ENCODE assay signal across 28 cellular contexts in the genomic region with DNA sequence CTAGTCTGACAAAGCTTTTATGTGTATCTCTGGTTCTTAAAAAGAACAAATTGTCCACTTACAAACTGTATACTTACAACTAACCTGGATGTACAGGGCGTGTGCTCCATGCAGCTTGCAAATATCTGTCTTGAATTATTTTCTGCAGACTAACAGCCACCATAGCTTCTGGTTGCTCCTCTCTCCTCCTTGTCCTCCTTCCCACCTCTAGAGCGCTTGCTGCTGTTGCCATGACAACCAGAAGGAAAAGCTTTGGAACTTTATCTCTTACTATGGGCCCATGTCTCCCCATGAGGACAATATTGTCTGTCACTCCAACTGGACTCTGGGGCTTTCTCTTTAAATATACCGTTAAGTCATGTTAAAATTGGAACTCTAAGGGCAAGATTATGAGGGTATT.
DNase-seq lines count a peak whose midpoint lies in the region; TF ChIP-seq lines count a peak whose summit lies in the region.
"Had no signal": no experiment of that assay in that cellular context is flagged by ENCODE, and none has a peak within 500 bp of the region (broad histone marks: within the 10 kb centered on the region; RNA-seq: fewer than 3 reads in every experiment).

No MANE protein-coding gene starts in this region.

- peaks cover 17% of the 10 kb centered on the region for H3K27me3 Mint-ChIP-seq in nephron progenitor cell (ENCODE audit: low read depth, poor library complexity)
- no peaks in the 10 kb centered on the region for H3K27me3 Mint-ChIP-seq in MCF 10A (ENCODE audit: insufficient read depth, unreplicated experiment)

- no peak for TF ChIP-seq CTCF in nephron progenitor cell (IDR thresholded peaks at IDR 0.05)
- TF ChIP-seq CTCF in MCF 10A (IDR thresholded peaks at IDR 0.05; ENCODE audit: unreplicated experiment): no peak
- no peak for TF ChIP-seq CTCF in ovary (IDR thresholded peaks at IDR 0.05)

- no peak for TF ChIP-seq POLR2A in ovary (IDR thresholded peaks at IDR 0.05)

- DNase-seq in Ammon's horn (ENCODE audit: low spot score): peak; percentile 35
- DNase-seq in H7: peak; percentile 46
- DNase-seq in cerebellar cortex (ENCODE audit: low spot score): peak; percentile 73
- peak; percentile 5 for DNase-seq in nephron progenitor cell
- DNase-seq in MCF 10A (ENCODE audit: unreplicated experiment): no peak
- no peak for DNase-seq in NCI-H774 (lab: John Stamatoyannopoulos, UW)
- no peak for DNase-seq in ovary
- DNase-seq in NCI-H82 (lab: John Stamatoyannopoulos, UW): no peak
- DNase-seq: activated CD4-positive, alpha-beta T cell treated with anti-CD3 and anti-CD28 coated beads for 4 hours; activated CD8-positive, alpha-beta T cell treated with anti-CD3 and anti-CD28 coated beads, Interleukin-2, amount 10 ng/mL, durations not matched to agents 7 days and 5 days; activated naive CD4-positive, alpha-beta T cell treated with anti-CD3 and anti-CD28 coated beads, Interleukin-2, amount 10 ng/mL, durations not matched to agents 7 days and 5 days; adrenal gland; brain microvascular endothelial cell; DND-41; foreskin melanocyte; immature natural killer cell; left colon; NCI-H1436 treated with DMSO at 0.1 percent for 48 hours; NCI-H2107; sigmoid colon; stimulated activated CD4-positive, alpha-beta T cell treated with anti-CD3 and anti-CD28 coated beads, Interleukin-4, amount 100 ng/mL, for 1 hour; transverse colon had no signal

- H3K9me3 ChIP-seq in ovary: no peaks in the 10 kb centered on the region
- H3K9me3 ChIP-seq: adrenal gland, Caco-2, sigmoid colon, transverse colon had no signal

- POLR2A ChIA-PET in MCF 10A (lab: Yijun Ruan, JAX): no interaction called here

- 58 to 85% (median 83%) methylated on average over 3 of the region's 3 CpGs for WGBS in ovary, 3 donors

- H3K36me3 Mint-ChIP-seq in nephron progenitor cell (ENCODE audit: low read depth) (peaks cover under 1% of the 10 kb centered on the region), MCF 10A (ENCODE audit: insufficient read depth, unreplicated experiment) (no peaks in the 10 kb centered on the region)
- H3K36me3 Mint-ChIP-seq: activated naive CD4-positive, alpha-beta T cell treated with anti-CD3 and anti-CD28 coated beads, Interleukin-2, amount 10 ng/mL, durations not matched to agents 7 days and 5 days; immature natural killer cell had no signal

- no peak for TF ChIP-seq EP300 in ovary (IDR thresholded peaks at IDR 0.05)

- no peaks in the 10 kb centered on the region for H3K36me3 ChIP-seq in H7 (replicated peaks; ENCODE audit: control insufficient read depth, insufficient read depth, low read length)
- H3K36me3 ChIP-seq in ovary: no peaks in the 10 kb centered on the region
- H3K36me3 ChIP-seq: adrenal gland, brain microvascular endothelial cell, sigmoid colon, transverse colon had no signal

- intact Hi-C loops in MCF 10A (cut with micrococcal nuclease): no loop called here
- intact Hi-C loops in ovary (cut with DNase I): no loop called here

- H3K9me3 Mint-ChIP-seq in nephron progenitor cell (peaks cover 9% of the 10 kb centered on the region), MCF 10A (ENCODE audit: unreplicated experiment) (no peaks in the 10 kb centered on the region)
- H3K9me3 Mint-ChIP-seq: activated naive CD4-positive, alpha-beta T cell treated with anti-CD3 and anti-CD28 coated beads, Interleukin-2, amount 10 ng/mL, durations not matched to agents 7 days and 5 days; activated T-helper 17 cell treated with anti-CD3 and anti-CD28 coated beads, Interleukin-2, amount 50 U/mL, for 72 hours; T-helper 2 cell treated with Interferon-gamma antibody and Interleukin-4, amounts not matched to agents 5 μg/mL and 100 μg/mL, for 36 hours had no signal

- CTCF ChIA-PET in MCF 10A (lab: Yijun Ruan, JAX): interaction anchor here (0.7 to 0.8 kb wide), 2 partner anchors 90 to 183 kb away, joined by 3 to 4 read pairs; no protein-coding TSS in a partner anchor

- no peak overlapping the region for H3K4me3 ChIP-seq in H7 (ENCODE audit: insufficient read depth, low read depth, low read length)
- no peak overlapping the region for H3K4me3 ChIP-seq in ovary
- H3K4me3 ChIP-seq: adrenal gland, hepatocyte, sigmoid colon, transverse colon had no signal

- H3K27ac ChIP-seq in ovary: no peak overlapping the region
- H3K27ac ChIP-seq: adrenal gland, brain microvascular endothelial cell, C4-2B, hepatocyte, sigmoid colon, transverse colon, VCaP had no signal

- H3K27me3 ChIP-seq in H7 (ENCODE audit: control insufficient read depth, insufficient read depth, low read length) (no peaks in the 10 kb centered on the region), ovary (no peaks in the 10 kb centered on the region)
- H3K27me3 ChIP-seq: adrenal gland, brain microvascular endothelial cell, hepatocyte, sigmoid colon, transverse colon had no signal

- peaks cover 6% of the 10 kb centered on the region for H3K4me1 Mint-ChIP-seq in nephron progenitor cell
- H3K4me1 Mint-ChIP-seq in MCF 10A (ENCODE audit: insufficient read depth, unreplicated experiment): no peaks in the 10 kb centered on the region
- H3K4me1 Mint-ChIP-seq: activated naive CD4-positive, alpha-beta T cell treated with anti-CD3 and anti-CD28 coated beads, Interleukin-2, amount 10 ng/mL, durations not matched to agents 7 days and 5 days; immature natural killer cell had no signal

- no peaks in the 10 kb centered on the region for H3K4me1 ChIP-seq in ovary (ENCODE audit: insufficient read depth)
- H3K4me1 ChIP-seq: adrenal gland, transverse colon had no signal

- H3K27ac Mint-ChIP-seq in nephron progenitor cell (no peak overlapping the region), MCF 10A (ENCODE audit: low read depth, unreplicated experiment) (no peak overlapping the region)
- H3K27ac Mint-ChIP-seq: activated CD8-positive, alpha-beta T cell treated with anti-CD3 and anti-CD28 coated beads, Interleukin-2, amount 10 ng/mL, durations not matched to agents 7 days and 5 days; activated naive CD4-positive, alpha-beta T cell treated with anti-CD3 and anti-CD28 coated beads, Interleukin-2, amount 10 ng/mL, durations not matched to agents 7 days and 5 days; activated T-helper 17 cell treated with anti-CD3 and anti-CD28 coated beads, Interleukin-2, amount 50 U/mL, for 72 hours; immature natural killer cell; T-helper 2 cell treated with Interferon-gamma antibody and Interleukin-4, amounts not matched to agents 5 μg/mL and 100 μg/mL, for 36 hours had no signal

- BruUV-seq in MCF 10A (replicated peaks; lab: Mats Ljungman, UMichigan): no TSS peak

- no peak overlapping the region for H3K4me3 Mint-ChIP-seq in nephron progenitor cell
- H3K4me3 Mint-ChIP-seq in MCF 10A (ENCODE audit: unreplicated experiment): no peak overlapping the region
- H3K4me3 Mint-ChIP-seq: activated CD8-positive, alpha-beta T cell treated with anti-CD3 and anti-CD28 coated beads, Interleukin-2, amount 10 ng/mL, durations not matched to agents 7 days and 5 days; activated naive CD4-positive, alpha-beta T cell treated with anti-CD3 and anti-CD28 coated beads, Interleukin-2, amount 10 ng/mL, durations not matched to agents 7 days and 5 days; activated T-helper 17 cell treated with anti-CD3 and anti-CD28 coated beads, Interleukin-2, amount 50 U/mL, for 72 hours; immature natural killer cell; T-helper 2 cell treated with Interferon-gamma antibody and Interleukin-4, amounts not matched to agents 5 μg/mL and 100 μg/mL, for 36 hours had no signal

Comparison
In these comparisons a context has a peak if more than half of its experiments do, and no peak if none do; other contexts are left out.
1. DNase-seq: peak in Ammon's horn (single experiment), H7 (single experiment), cerebellar cortex (single experiment) and nephron progenitor cell (single experiment); none in MCF 10A (single experiment), NCI-H774 (single experiment), ovary (0 of 5) and NCI-H82 (single experiment).